In genomic region chr1:53326598-53327182, GRCh38 we compare ENCODE assay signal across 7 cellular contexts. TPM values are rescaled to one million over a fixed set of nuclear protein-coding genes. Genes with fewer than 3 reads are reported as not detected.
DNase-seq lines count a peak whose midpoint lies in the region; ATAC-seq and TF ChIP-seq lines count a peak whose summit lies in the region.

No MANE protein-coding gene starts in this region.

- TF ChIP-seq CTCF in coronary artery (IDR thresholded peaks at IDR 0.05), result no peak
- no peak for TF ChIP-seq CTCF in mesothelial cell of epicardium (IDR thresholded peaks at IDR 0.05; ENCODE audit: unreplicated experiment)
- no peak for TF ChIP-seq CTCF in uterus (IDR thresholded peaks at IDR 0.05)

- no peaks in the 10 kb centered on the region for H3K9me3 Mint-ChIP-seq in mesothelial cell of epicardium

- H3K4me1 ChIP-seq in uterus, result peaks cover 0 to 6% of the 10 kb centered on the region in 2 donors

- H3K27ac Mint-ChIP-seq in mesothelial cell of epicardium, result peak overlapping the region; percentile 61

- H3K4me3 ChIP-seq in coronary artery, result peak overlapping the region; percentile 86
- peak overlapping the region; percentile 60 to 65 for H3K4me3 ChIP-seq in uterus

- no peaks in the 10 kb centered on the region for H3K9me3 ChIP-seq in uterus

- H3K27ac ChIP-seq in coronary artery (peak overlapping the region; percentile 27 to 82), uterus (peak overlapping the region in 1 of 2 donors; percentile 8)

- peak; percentile 27 for ATAC-seq in GM19452 (IDR thresholded peaks at IDR 0.05; ENCODE audit: unreplicated experiment)
- peak; percentile 30 for ATAC-seq in HG03439 (IDR thresholded peaks at IDR 0.05; ENCODE audit: unreplicated experiment)

- H3K36me3 ChIP-seq in uterus, result no peaks in the 10 kb centered on the region

- peak; percentile 79 for DNase-seq in GDM1 (lab: John Stamatoyannopoulos, UW)
- DNase-seq in SKM-1 (lab: John Stamatoyannopoulos, UW; ENCODE audit: unreplicated experiment), result peak; percentile 68
- no peak for DNase-seq in coronary artery (ENCODE audit: low spot score)
- no peak for DNase-seq in mesothelial cell of epicardium (ENCODE audit: low spot score in 2 of 2, unreplicated experiment in 2 of 2)
- DNase-seq in uterus, result peak in 1 of 2 donors; percentile 40

- H3K4me3 Mint-ChIP-seq in mesothelial cell of epicardium, result peak overlapping the region; percentile 86

- intact Hi-C loops in uterus (cut with DNase I; ENCODE audit: low total_unique reads), result no loop called here

- H3K27me3 Mint-ChIP-seq in mesothelial cell of epicardium (ENCODE audit: low read depth), result peaks cover 16% of the 10 kb centered on the region

- peaks cover 7% of the 10 kb centered on the region for H3K36me3 Mint-ChIP-seq in mesothelial cell of epicardium

- TF ChIP-seq POLR2A in uterus (IDR thresholded peaks at IDR 0.05), result no peak

- H3K4me1 Mint-ChIP-seq in mesothelial cell of epicardium, result peaks cover 24% of the 10 kb centered on the region

- H3K27me3 ChIP-seq in uterus, result no peaks in the 10 kb centered on the region

RNA-seq across cellular contexts. Expression of gene LRP8, which starts 1.2 kb away (rescaled TPM):
- total RNA-seq in mesothelial cell of epicardium, result 18.2 to 19.9 TPM (median 19.2 TPM) in 3 replicates
- 10 to 100 TPM in 1 of 4 donors, 1 to 10 TPM in 3; 1.5 to 15.3 (median 8.5) TPM for total RNA-seq in uterus

Comparison
In these comparisons a context has a peak if more than half of its experiments do, and no peak if none do; other contexts are left out.
1. DNase-seq: peak in GDM1 (single experiment) and SKM-1 (single experiment); none in coronary artery (single experiment) and mesothelial cell of epicardium (0 of 2).